8 cellular contexts compared by ENCODE assay signal in genomic region chr10:72248477-72249151, GRCh38. TPM values are rescaled to one million over a fixed set of nuclear protein-coding genes. Genes with fewer than 3 reads are reported as not detected.
DNase-seq lines count a peak whose midpoint lies in the region; ATAC-seq and TF ChIP-seq lines count a peak whose summit lies in the region.

No MANE protein-coding gene starts in this region.

- peak overlapping the region; percentile 49 for H3K4me3 Mint-ChIP-seq in MCF 10A (ENCODE audit: unreplicated experiment)
- no peak overlapping the region for H3K4me3 Mint-ChIP-seq in HFFc6

- H3K9me3 Mint-ChIP-seq in MCF 10A (ENCODE audit: unreplicated experiment) (no peaks in the 10 kb centered on the region), HFFc6 (no peaks in the 10 kb centered on the region)

- ATAC-seq in GM19372 (IDR thresholded peaks at IDR 0.05; ENCODE audit: low read depth, unreplicated experiment) (peak; percentile 76), HG03460 (IDR thresholded peaks at IDR 0.05; ENCODE audit: unreplicated experiment) (peak; percentile 79)

- H3K27me3 Mint-ChIP-seq in MCF 10A (ENCODE audit: insufficient read depth, unreplicated experiment): no peaks in the 10 kb centered on the region
- no peaks in the 10 kb centered on the region; the same call in 1 of the 2 replicates for H3K27me3 Mint-ChIP-seq in HFFc6 (ENCODE audit: insufficient read depth)

- TF ChIP-seq CTCF in MCF 10A (IDR thresholded peaks at IDR 0.05; ENCODE audit: unreplicated experiment) (no peak), HFFc6 (IDR thresholded peaks at IDR 0.05) (no peak)

- DNase-seq in C1 segment of cervical spinal cord (lab: John Stamatoyannopoulos, UW): peak in 13 of 14 donors; percentile 52 to 91 (median 74)
- peak; percentile 58 for DNase-seq in T-helper 22 cell (ENCODE audit: low read depth)
- DNase-seq in MCF 10A (ENCODE audit: unreplicated experiment): peak; percentile 96
- DNase-seq in kidney tubule cell (ENCODE audit: low spot score): peak; percentile 42
- peak; percentile 43 to 49 for DNase-seq in stimulated activated CD4-positive, alpha-beta T cell treated with anti-CD3 and anti-CD28 coated beads, Interleukin-1b, Interleukin-23, amount 100 ng/mL, for 4 hours (ENCODE audit: low read depth in 2 of 2)
- DNase-seq in HFFc6: no peak

- H3K27ac Mint-ChIP-seq in MCF 10A (ENCODE audit: low read depth, unreplicated experiment): peak overlapping the region; percentile 88
- H3K27ac Mint-ChIP-seq in HFFc6: no peak overlapping the region

- CTCF ChIA-PET in MCF 10A (lab: Yijun Ruan, JAX): interaction anchor here (0.6 to 3.3 kb wide), 6 partner anchors 11 to 934 kb away, joined by 3 to 36 read pairs (median 4); partner anchors contain the start of gene DDIT4

- intact Hi-C loops in MCF 10A (cut with micrococcal nuclease): no loop called here

- H3K4me1 Mint-ChIP-seq in MCF 10A (ENCODE audit: insufficient read depth, unreplicated experiment): peaks cover 59% of the 10 kb centered on the region
- peaks cover 45% of the 10 kb centered on the region for H3K4me1 Mint-ChIP-seq in HFFc6 (ENCODE audit: low read depth)

- POLR2A ChIA-PET in MCF 10A (lab: Yijun Ruan, JAX): interaction anchor here (0.5 to 27.1 kb wide), 18 partner anchors 8 to 123 kb away, joined by 3 to 902 read pairs (median 14); partner anchors contain the start of genes ANAPC16, ASCC1 and DDIT4

- BruUV-seq in MCF 10A (replicated peaks; lab: Mats Ljungman, UMichigan): TSS peak; percentile 85

- peaks cover 6% of the 10 kb centered on the region for H3K36me3 Mint-ChIP-seq in MCF 10A (ENCODE audit: insufficient read depth, unreplicated experiment)
- no peaks in the 10 kb centered on the region for H3K36me3 Mint-ChIP-seq in HFFc6 (ENCODE audit: low read depth)

RNA-seq across cellular contexts. Expression of gene DDIT4, which starts 25.1 kb away (rescaled TPM):
- 698 and 872 TPM in 2 replicates for total RNA-seq in MCF 10A (2022)
- 10 to 100 TPM; 27.7 to 32.4 (median 30.0) TPM for total RNA-seq in HFFc6 (2021; fragmentation: NEBNext Ultra II Directional; extraction: Animal tissue kit (Norgen Biotek cat#: 25700))

RNA-seq across cellular contexts. Expression of gene ASCC1, which starts 32.5 kb away (rescaled TPM):
- 26.3 and 31.6 TPM in 2 replicates for total RNA-seq in MCF 10A (2022)
- total RNA-seq in HFFc6 (2021; fragmentation: NEBNext Ultra II Directional; extraction: Animal tissue kit (Norgen Biotek cat#: 25700)): 10 to 100 TPM; 21.0 to 29.6 (median 25.3) TPM

RNA-seq across cellular contexts. Expression of gene ANAPC16, which starts 32.8 kb away (rescaled TPM):
- total RNA-seq in MCF 10A (2022): 97.0 and 110 TPM in 2 replicates
- 10 to 100 TPM; 40.4 to 46.0 (median 40.7) TPM for total RNA-seq in HFFc6 (2021; fragmentation: NEBNext Ultra II Directional; extraction: Animal tissue kit (Norgen Biotek cat#: 25700))

Comparison
In these comparisons a context has a peak if more than half of its experiments do, and no peak if none do; other contexts are left out.
1. RNA of gene DDIT4, which starts 25.1 kb away (total RNA-seq): 698 to 872 TPM in MCF 10A; 27.7 to 32.4 TPM in HFFc6; every median in the first group is over 10 times any median in the second.